Comparison of ENCODE assay signal across 14 cellular contexts in genomic region chr10:10798543-10799192, GRCh38.
DNase-seq lines count a peak whose midpoint lies in the region; ATAC-seq, FAIRE-seq and TF ChIP-seq lines count a peak whose summit lies in the region.
"Had no signal": no experiment of that assay in that cellular context is flagged by ENCODE, and none has a peak within 500 bp of the region (broad histone marks: within the 10 kb centered on the region; RNA-seq: fewer than 3 reads in every experiment).

No MANE protein-coding gene starts in this region.

- H3K36me3 ChIP-seq in astrocyte (ENCODE audit: insufficient read depth, low read length) = no peaks in the 10 kb centered on the region
- H3K36me3 ChIP-seq in cardiac muscle cell = no peaks in the 10 kb centered on the region
- H3K36me3 ChIP-seq in neuron (ENCODE audit: insufficient read depth, low read length) = no peaks in the 10 kb centered on the region
- H3K36me3 ChIP-seq in urinary bladder (ENCODE audit: insufficient read depth) = no peaks in the 10 kb centered on the region

- peaks cover 2% of the 10 kb centered on the region for H3K9me3 Mint-ChIP-seq in astrocyte (ENCODE audit: unreplicated experiment)
- no peaks in the 10 kb centered on the region for H3K9me3 Mint-ChIP-seq in effector memory CD8-positive, alpha-beta T cell

- peaks cover 4% of the 10 kb centered on the region for H3K27me3 ChIP-seq in astrocyte (ENCODE audit: insufficient read depth, low read length)
- H3K27me3 ChIP-seq in cardiac muscle cell = no peaks in the 10 kb centered on the region
- no peaks in the 10 kb centered on the region for H3K27me3 ChIP-seq in neuron (ENCODE audit: insufficient read depth, low read length)

- peak overlapping the region; percentile 56 for H3K4me3 Mint-ChIP-seq in astrocyte (ENCODE audit: unreplicated experiment)
- H3K4me3 Mint-ChIP-seq in effector memory CD8-positive, alpha-beta T cell = no peak overlapping the region
- H3K4me3 Mint-ChIP-seq: naive B cell had no signal

- H2AFZ ChIP-seq in astrocyte (ENCODE audit: low read depth, low read length) (peak overlapping the region; percentile 33), neuron (ENCODE audit: low read depth, low read length) (peak overlapping the region; percentile 47)

- H3K4me1 ChIP-seq in astrocyte (ENCODE audit: insufficient read depth, low read length) (peaks cover 40% of the 10 kb centered on the region), cardiac muscle cell (ENCODE audit: low read depth) (peaks cover 10% of the 10 kb centered on the region), neuron (ENCODE audit: insufficient read depth, low read length) (no peaks in the 10 kb centered on the region), urinary bladder (ENCODE audit: insufficient read depth) (no peaks in the 10 kb centered on the region)

- H3K9ac ChIP-seq in astrocyte (ENCODE audit: low read length) = peak overlapping the region; percentile 66

- H3K4me3 ChIP-seq in astrocyte (ENCODE audit: insufficient read depth, low read depth, low read length) = no peak overlapping the region
- H3K4me3 ChIP-seq in cardiac muscle cell = no peak overlapping the region
- H3K4me3 ChIP-seq in neuron (ENCODE audit: low read length) = no peak overlapping the region
- no peak overlapping the region for H3K4me3 ChIP-seq in urinary bladder (ENCODE audit: low read depth, low read length)

- peak overlapping the region; percentile 45 for H3K4me2 ChIP-seq in astrocyte (ENCODE audit: low read length)

- no peaks in the 10 kb centered on the region for H3K9me3 ChIP-seq in astrocyte (ENCODE audit: insufficient read depth, low read depth, low read length)
- no peaks in the 10 kb centered on the region for H3K9me3 ChIP-seq in cardiac muscle cell (ENCODE audit: low read depth)
- H3K9me3 ChIP-seq in neuron (ENCODE audit: low read length) = no peaks in the 10 kb centered on the region

- TF ChIP-seq CTCF in astrocyte (IDR thresholded peaks at IDR 0.05; ENCODE audit: insufficient read depth, low read depth, low read length) = no peak
- TF ChIP-seq CTCF in cardiac muscle cell (IDR thresholded peaks at IDR 0.05; ENCODE audit: low read depth, low read length) = no peak

- H3K27ac ChIP-seq in astrocyte (ENCODE audit: low read depth, low read length) (peak overlapping the region; percentile 57), cardiac muscle cell (peak overlapping the region; percentile 16), urinary bladder (ENCODE audit: low read depth) (peak overlapping the region; percentile 74)
- H3K27ac ChIP-seq: HL-60 had no signal

- H3K27ac Mint-ChIP-seq in astrocyte (ENCODE audit: unreplicated experiment) = peak overlapping the region; percentile 80
- no peak overlapping the region for H3K27ac Mint-ChIP-seq in effector memory CD8-positive, alpha-beta T cell
- H3K27ac Mint-ChIP-seq: naive B cell had no signal

- WGBS in urinary bladder = 29% methylated on average over 22 of the region's 22 CpGs

- H3K36me3 Mint-ChIP-seq in astrocyte (ENCODE audit: low read depth, unreplicated experiment) = no peaks in the 10 kb centered on the region
- no peaks in the 10 kb centered on the region for H3K36me3 Mint-ChIP-seq in effector memory CD8-positive, alpha-beta T cell (ENCODE audit: insufficient read depth)
- H3K36me3 Mint-ChIP-seq: naive B cell had no signal

- H3K4me1 Mint-ChIP-seq in astrocyte (ENCODE audit: low read depth, unreplicated experiment) = peaks cover 38% of the 10 kb centered on the region
- H3K4me1 Mint-ChIP-seq in effector memory CD8-positive, alpha-beta T cell (ENCODE audit: low read depth in 2 of 2) = no peaks in the 10 kb centered on the region
- H3K4me1 Mint-ChIP-seq: naive B cell had no signal

- no peaks in the 10 kb centered on the region for H4K20me1 ChIP-seq in astrocyte (ENCODE audit: insufficient read depth, low read length)

- FAIRE-seq in astrocyte (lab: Jason Lieb, UNC) = no peak

- DNase-seq in astrocyte (ENCODE audit: low read depth) (no peak), cardiac muscle cell (ENCODE audit: low read depth in 1 of 2, low spot score in 1 of 2) (no peak)
- DNase-seq in effector memory CD8-positive, alpha-beta T cell = no peak
- no peak for DNase-seq in central memory CD4-positive, alpha-beta T cell
- DNase-seq: activated CD4-positive, CD25-positive, alpha-beta regulatory T cell; activated naive CD4-positive, alpha-beta T cell treated with Interleukin-2 at 50 U/mL for 16 hours; DND-41; naive B cell; stimulated activated CD4-positive, alpha-beta T cell treated with anti-CD3 and anti-CD28 coated beads, Interleukin-4, amount 100 ng/mL, for 1 hour had no signal

- ATAC-seq in effector memory CD8-positive, alpha-beta T cell (replicated peaks) = no peak
- no peak for ATAC-seq in HG02885 (IDR thresholded peaks at IDR 0.05; ENCODE audit: poor library complexity, unreplicated experiment)
- ATAC-seq: esophagus mucosa had no signal

- H3K79me2 ChIP-seq in astrocyte (ENCODE audit: insufficient read depth, low read length) = no peaks in the 10 kb centered on the region

- H3K27me3 Mint-ChIP-seq in astrocyte (ENCODE audit: low read depth, unreplicated experiment) = no peaks in the 10 kb centered on the region
- H3K27me3 Mint-ChIP-seq in effector memory CD8-positive, alpha-beta T cell = peaks cover 35 to 51% of the 10 kb centered on the region in 2 donors

Comparison
In these comparisons a context has a peak if more than half of its experiments do, and no peak if none do; other contexts are left out.
1. H3K27ac ChIP-seq: peak in every context shown above with its lines; median percentile 74 in urinary bladder; 57 in astrocyte; 16 in cardiac muscle cell.